ENCODE assay signal across 18 cellular contexts in the genomic region with DNA sequence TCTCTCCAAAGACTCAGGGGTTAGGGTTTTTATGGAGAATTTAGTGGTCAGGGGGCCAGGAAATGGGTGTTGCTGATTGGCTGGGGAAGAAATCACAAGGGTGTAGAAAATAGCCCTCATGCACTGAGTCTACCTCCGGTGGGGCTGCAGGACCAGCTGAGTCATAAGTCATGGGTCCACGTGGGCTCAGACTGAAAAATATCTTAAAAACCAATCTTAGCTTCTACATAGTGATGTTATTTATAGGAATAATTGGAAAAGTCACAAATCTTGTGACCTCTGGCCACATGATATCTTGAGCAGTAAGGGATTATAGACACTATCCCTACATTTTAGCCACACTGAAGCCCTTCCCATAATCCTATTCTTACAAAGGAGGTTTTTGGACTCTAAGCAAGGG.
DNase-seq lines count a peak whose midpoint lies in the region; ATAC-seq and TF ChIP-seq lines count a peak whose summit lies in the region.
"Had no signal": no experiment of that assay in that cellular context is flagged by ENCODE, and none has a peak within 500 bp of the region (broad histone marks: within the 10 kb centered on the region; RNA-seq: fewer than 3 reads in every experiment).

No MANE protein-coding gene starts in this region.

- H3K36me3 ChIP-seq in psoas muscle (ENCODE audit: insufficient read depth in 1 of 2, low read depth in 1 of 2), result no peaks in the 10 kb centered on the region
- H3K36me3 ChIP-seq: BLaER1 had no signal

- H3K4me3 ChIP-seq in psoas muscle, result no peak overlapping the region
- H3K4me3 ChIP-seq: BLaER1, GM12878, GM23248 had no signal

- no peaks in the 10 kb centered on the region for H3K4me1 ChIP-seq in psoas muscle
- H3K4me1 ChIP-seq: BLaER1 had no signal

- H3K27me3 ChIP-seq in psoas muscle (ENCODE audit: insufficient read depth in 3 of 3, low read length in 2 of 3), result no peaks in the 10 kb centered on the region
- H3K27me3 ChIP-seq: BLaER1 had no signal

- DNase-seq in G401 (ENCODE audit: low spot score) (peak; percentile 80), SK-MEL-5 (ENCODE audit: low read depth, low spot score) (peak; percentile 4), foreskin melanocyte (peak; percentile 24), psoas muscle (no peak), NCI-H526 treated with DMSO at 0.1 percent for 48 hours (lab: John Stamatoyannopoulos, UW) (no peak), NCI-H82 treated with DMSO at 0.1 percent for 48 hours (lab: John Stamatoyannopoulos, UW; ENCODE audit: unreplicated experiment) (no peak)
- DNase-seq: CD4-positive, CD25-positive, alpha-beta regulatory T cell; CD8-positive, alpha-beta T cell; DMS 273 treated with DMSO at 0.1 percent for 48 hours; DMS79; GDM1; GM23248; H7; HCEC 1CT had no signal

- intact Hi-C loops in psoas muscle (cut with DNase I), result no loop called here

- no peak overlapping the region for H3K27ac ChIP-seq in psoas muscle
- H3K27ac ChIP-seq: BLaER1, C4-2B, GM23248 had no signal

- no peak for TF ChIP-seq CTCF in psoas muscle (IDR thresholded peaks at IDR 0.05)

- no peak for ATAC-seq in psoas muscle
- ATAC-seq in HG03571 (IDR thresholded peaks at IDR 0.05; ENCODE audit: unreplicated experiment), result no peak
- ATAC-seq: CD8-positive, alpha-beta T cell; GM12878 had no signal

- WGBS in psoas muscle, 3 donors, result 69 to 79% (median 70%) methylated on average over 2 of the region's 2 CpGs

- H3K9me3 ChIP-seq in psoas muscle, result no peaks in the 10 kb centered on the region
- H3K9me3 ChIP-seq: BLaER1 had no signal

- in situ Hi-C loops in G401 (cut with HindIII; ENCODE audit: low sequenced_read_pairs) (no loop called here), SK-MEL-5 (cut with HindIII; ENCODE audit: low pct_unique_long_range_greater_than_20kb, low sequenced_read_pairs) (no loop called here)

Comparison
In these comparisons a context has a peak if more than half of its experiments do, and no peak if none do; other contexts are left out.
1. DNase-seq: peak in G401 (single experiment), SK-MEL-5 (single experiment) and foreskin melanocyte (single experiment); none in psoas muscle (0 of 2), NCI-H526 treated with DMSO at 0.1 percent for 48 hours (single experiment) and NCI-H82 treated with DMSO at 0.1 percent for 48 hours (single experiment).